ENCODE assay signal across 18 cellular contexts in genomic region chr3:16632395-16632794, GRCh38. TPM values are rescaled to one million over a fixed set of nuclear protein-coding genes. Genes with fewer than 3 reads are reported as not detected.
A peak's percentile ranks its signal among the peaks of the same experiment; 100 is the strongest.
DNase-seq lines count a peak whose midpoint lies in the region; ATAC-seq and TF ChIP-seq lines count a peak whose summit lies in the region.
"Had no signal": no experiment of that assay in that cellular context is flagged by ENCODE, and none has a peak within 500 bp of the region (broad histone marks: within the 10 kb centered on the region; RNA-seq: fewer than 3 reads in every experiment).

No MANE protein-coding gene starts in this region.

- ATAC-seq in GM21737 (IDR thresholded peaks at IDR 0.05; ENCODE audit: unreplicated experiment) = no peak
- ATAC-seq: CD8-positive, alpha-beta T cell; GM23338 had no signal

- H3K9me3 Mint-ChIP-seq in dendritic cell treated with granulocyte-macrophage colony-stimulating factor and Interleukin-4, amounts not matched to agents 40 ng/mL and 50 ng/mL, for 4 days = no peaks in the 10 kb centered on the region
- H3K9me3 Mint-ChIP-seq in progenitor cell of endocrine pancreas (ENCODE audit: low read depth) (no peaks in the 10 kb centered on the region), immature natural killer cell (no peaks in the 10 kb centered on the region)
- H3K9me3 Mint-ChIP-seq: CD8-positive, alpha-beta T cell; GM23338 had no signal

- H2AFZ ChIP-seq in Loucy (ENCODE audit: low read length) = peak overlapping the region; percentile 14; the same call in 1 of the 2 replicates
- H2AFZ ChIP-seq: GM23338 had no signal

- no peak overlapping the region for H3K4me2 ChIP-seq in Loucy (ENCODE audit: low read depth, low read length, poor library complexity, severe bottlenecking)
- H3K4me2 ChIP-seq: GM23338 had no signal

- H3K36me3 Mint-ChIP-seq in dendritic cell treated with granulocyte-macrophage colony-stimulating factor and Interleukin-4, amounts not matched to agents 40 ng/mL and 50 ng/mL, for 4 days (ENCODE audit: low read depth) = no peaks in the 10 kb centered on the region
- H3K36me3 Mint-ChIP-seq in progenitor cell of endocrine pancreas (ENCODE audit: insufficient read depth) (no peaks in the 10 kb centered on the region), immature natural killer cell (peaks cover 0 to 4% (median 0%) of the 10 kb centered on the region in 3 donors)
- H3K36me3 Mint-ChIP-seq: CD8-positive, alpha-beta T cell had no signal

- H3F3A ChIP-seq in Loucy (ENCODE audit: low read depth) = no peaks in the 10 kb centered on the region

- no peaks in the 10 kb centered on the region for H3K36me3 ChIP-seq in Loucy (ENCODE audit: insufficient read depth, low read length)
- H3K36me3 ChIP-seq: BLaER1 treated with 17β-estradiol and CSF1 and Interleukin-3, amounts not matched to agents 10 nM and 100 nM had no signal

- intact Hi-C loops in dendritic cell treated with granulocyte-macrophage colony-stimulating factor and Interleukin-4, amounts not matched to agents 40 ng/mL and 50 ng/mL, for 4 days (cut with micrococcal nuclease) = no loop called here

- DNase-seq in GM10266 (ENCODE audit: extremely low spot score) (peak; percentile 10), progenitor cell of endocrine pancreas (ENCODE audit: low spot score, unreplicated experiment) (no peak), immature natural killer cell (no peak)
- DNase-seq in stimulated activated CD4-positive, alpha-beta T cell treated with anti-CD3 and anti-CD28 coated beads, Interleukin-4, amount 100 ng/mL, for 4 hours = no peak
- DNase-seq: Calu3; CD8-positive, alpha-beta T cell; DMS53; DND-41; EL; HCEC 1CT had no signal

- no peak for TF ChIP-seq CTCF in GM10266 (IDR thresholded peaks at IDR 0.05; ENCODE audit: control insufficient read depth, insufficient read depth, low read depth, missing control alignments)
- no peak for TF ChIP-seq CTCF in Loucy (conservative IDR thresholded peaks at IDR 0.05; ENCODE audit: low read length)
- TF ChIP-seq CTCF in progenitor cell of endocrine pancreas (IDR thresholded peaks at IDR 0.05; ENCODE audit: unreplicated experiment) = no peak

- no peaks in the 10 kb centered on the region for H4K20me1 ChIP-seq in Loucy (ENCODE audit: insufficient read depth, low read length, poor library complexity, severe bottlenecking)
- H4K20me1 ChIP-seq: BLaER1 treated with 17β-estradiol and CSF1 and Interleukin-3, amounts not matched to agents 10 nM and 100 nM had no signal

- no peaks in the 10 kb centered on the region for H3K79me2 ChIP-seq in Loucy (ENCODE audit: insufficient read depth, low read length)

- no peaks in the 10 kb centered on the region for H3K4me1 ChIP-seq in Loucy (ENCODE audit: insufficient read depth, low read length, poor library complexity, severe bottlenecking)

- H3K9ac ChIP-seq in Loucy (ENCODE audit: low read depth, low read length, poor library complexity, severe bottlenecking) = no peak overlapping the region
- H3K9ac ChIP-seq: BLaER1 treated with 17β-estradiol and CSF1 and Interleukin-3, amounts not matched to agents 10 nM and 100 nM had no signal

- no peaks in the 10 kb centered on the region for H3K9me3 ChIP-seq in Loucy (ENCODE audit: insufficient read depth, low read depth, low read length)

- H3K4me3 Mint-ChIP-seq in dendritic cell treated with granulocyte-macrophage colony-stimulating factor and Interleukin-4, amounts not matched to agents 40 ng/mL and 50 ng/mL, for 4 days = no peak overlapping the region
- H3K4me3 Mint-ChIP-seq in progenitor cell of endocrine pancreas (ENCODE audit: low read depth) (no peak overlapping the region), immature natural killer cell (no peak overlapping the region)
- H3K4me3 Mint-ChIP-seq: B cell; CD8-positive, alpha-beta T cell; GM23338 had no signal

- peak overlapping the region; percentile 18 for H3K27ac Mint-ChIP-seq in dendritic cell treated with granulocyte-macrophage colony-stimulating factor and Interleukin-4, amounts not matched to agents 40 ng/mL and 50 ng/mL, for 4 days
- H3K27ac Mint-ChIP-seq in progenitor cell of endocrine pancreas = peak overlapping the region; percentile 67
- H3K27ac Mint-ChIP-seq in immature natural killer cell = no peak overlapping the region
- H3K27ac Mint-ChIP-seq: B cell; CD8-positive, alpha-beta T cell; GM23338 had no signal

- peaks cover 2% of the 10 kb centered on the region for H3K27me3 Mint-ChIP-seq in dendritic cell treated with granulocyte-macrophage colony-stimulating factor and Interleukin-4, amounts not matched to agents 40 ng/mL and 50 ng/mL, for 4 days
- H3K27me3 Mint-ChIP-seq in progenitor cell of endocrine pancreas = no peaks in the 10 kb centered on the region
- H3K27me3 Mint-ChIP-seq in immature natural killer cell (ENCODE audit: low read depth in 3 of 3) = peaks cover 2 to 10% (median 3%) of the 10 kb centered on the region in 3 donors
- H3K27me3 Mint-ChIP-seq: B cell had no signal

- no peak overlapping the region for H3K4me3 ChIP-seq in Loucy (ENCODE audit: low read length, poor library complexity, severe bottlenecking)
- H3K4me3 ChIP-seq: BLaER1 treated with 17β-estradiol and CSF1 and Interleukin-3, amounts not matched to agents 10 nM and 100 nM; GM23338 had no signal

- peaks cover 16% of the 10 kb centered on the region for H3K4me1 Mint-ChIP-seq in dendritic cell treated with granulocyte-macrophage colony-stimulating factor and Interleukin-4, amounts not matched to agents 40 ng/mL and 50 ng/mL, for 4 days (ENCODE audit: low read depth)
- H3K4me1 Mint-ChIP-seq in progenitor cell of endocrine pancreas (ENCODE audit: low read depth) (peaks cover 11% of the 10 kb centered on the region), immature natural killer cell (peaks cover 5 to 11% of the 10 kb centered on the region in 2 donors)
- H3K4me1 Mint-ChIP-seq: GM23338 had no signal

- no peaks in the 10 kb centered on the region for H3K9me2 ChIP-seq in Loucy (replicated peaks; ENCODE audit: low read depth, low read length)

- no peaks in the 10 kb centered on the region for H3K27me3 ChIP-seq in Loucy (ENCODE audit: insufficient read depth, low read length, poor library complexity, severe bottlenecking)
- H3K27me3 ChIP-seq: BLaER1 treated with 17β-estradiol and CSF1 and Interleukin-3, amounts not matched to agents 10 nM and 100 nM had no signal

RNA-seq across cellular contexts. Expression of gene DAZL, which starts 27.2 kb away (rescaled TPM):
- total RNA-seq in progenitor cell of endocrine pancreas = not detected in 2 replicates
- not detected for polyA plus RNA-seq in immature natural killer cell
- total RNA-seq: A172; B cell; Calu3; CD8-positive, alpha-beta T cell; HT1080 had no signal

Comparison
In these comparisons a context has a peak if more than half of its experiments do, and no peak if none do; other contexts are left out.
1. H3K27ac Mint-ChIP-seq: peak in dendritic cell treated with granulocyte-macrophage colony-stimulating factor and Interleukin-4, amounts not matched to agents 40 ng/mL and 50 ng/mL, for 4 days (single experiment) and progenitor cell of endocrine pancreas (single experiment); none in immature natural killer cell (0 of 6).